In genomic region chr1:38778521-38778920, GRCh38 we compare ENCODE assay signal across 24 cellular contexts.
DNase-seq lines count a peak whose midpoint lies in the region; ATAC-seq, FAIRE-seq and TF ChIP-seq lines count a peak whose summit lies in the region.
"Had no signal": no experiment of that assay in that cellular context is flagged by ENCODE, and none has a peak within 500 bp of the region (broad histone marks: within the 10 kb centered on the region; RNA-seq: fewer than 3 reads in every experiment).

No MANE protein-coding gene starts in this region.

- H3K36me3 ChIP-seq in right atrium auricular region: no peaks in the 10 kb centered on the region
- H3K36me3 ChIP-seq in HEK293 (ENCODE audit: control insufficient read depth in 2 of 2, insufficient read depth in 1 of 2, low read length in 2 of 2): no peaks in the 10 kb centered on the region
- no peaks in the 10 kb centered on the region for H3K36me3 ChIP-seq in K562 (ENCODE audit: control insufficient read depth, insufficient read depth, low read length)
- H3K36me3 ChIP-seq: BE2C; BLaER1 treated with 17β-estradiol and CSF1 and Interleukin-3, amounts not matched to agents 10 nM and 100 nM had no signal

- peaks cover 4% of the 10 kb centered on the region for H3K9me1 ChIP-seq in K562 (ENCODE audit: control insufficient read depth, insufficient read depth, low read length)

- H3K79me2 ChIP-seq in K562 (ENCODE audit: control insufficient read depth, insufficient read depth, low read length): no peaks in the 10 kb centered on the region

- ATAC-seq in Right ventricle myocardium inferior (no peak), K562 (no peak), GM21529 (IDR thresholded peaks at IDR 0.05; ENCODE audit: unreplicated experiment) (no peak), HG02763 (IDR thresholded peaks at IDR 0.05; ENCODE audit: unreplicated experiment) (no peak), GM21619 (IDR thresholded peaks at IDR 0.05; ENCODE audit: unreplicated experiment) (no peak)
- ATAC-seq: CD8-positive, alpha-beta T cell; GM12878 had no signal

- no TSS peak for BruUV-seq in K562 (replicated peaks; lab: Mats Ljungman, UMichigan)

- no peak overlapping the region for H3K4me3 ChIP-seq in right atrium auricular region
- no peak overlapping the region for H3K4me3 ChIP-seq in HEK293 (ENCODE audit: low read depth, low read length)
- no peak overlapping the region for H3K4me3 ChIP-seq in K562
- H3K4me3 ChIP-seq: BLaER1 treated with 17β-estradiol and CSF1 and Interleukin-3, amounts not matched to agents 10 nM and 100 nM; GM12878 had no signal

- H3K9me3 ChIP-seq in right atrium auricular region: no peaks in the 10 kb centered on the region
- no peaks in the 10 kb centered on the region for H3K9me3 ChIP-seq in HEK293 (ENCODE audit: control insufficient read depth, insufficient read depth, low read depth, low read length)
- H3K9me3 ChIP-seq in K562 (replicated peaks; ENCODE audit: control insufficient read depth, insufficient read depth, low read depth, low read length): no peaks in the 10 kb centered on the region
- H3K9me3 ChIP-seq: BE2C; BLaER1 treated with 17β-estradiol and CSF1 and Interleukin-3, amounts not matched to agents 10 nM and 100 nM; Caco-2 had no signal

- H3K27me3 ChIP-seq in right atrium auricular region: no peaks in the 10 kb centered on the region
- no peaks in the 10 kb centered on the region for H3K27me3 ChIP-seq in K562 (ENCODE audit: control insufficient read depth in 2 of 2, insufficient read depth in 2 of 2, low read length in 2 of 2)
- H3K27me3 ChIP-seq: BE2C; BLaER1 treated with 17β-estradiol and CSF1 and Interleukin-3, amounts not matched to agents 10 nM and 100 nM had no signal

- in situ Hi-C loops in K562 (cut with MboI): no loop called here

- POLR2A ChIA-PET in HEK293 (lab: Yijun Ruan, JAX): no interaction called here
- POLR2A ChIA-PET in K562 (lab: Yijun Ruan, JAX): interaction anchor here (0.6 to 2.2 kb wide), 4 partner anchors 15 to 1952 kb away, joined by 3 to 9 read pairs (median 3); no protein-coding TSS in a partner anchor

- TF ChIP-seq CTCF in right atrium auricular region (IDR thresholded peaks at IDR 0.05) (no peak), HEK293 (tag by site-specific recombination; IDR thresholded peaks at IDR 0.05) (no peak), K562 (IDR thresholded peaks at IDR 0.05 in 2 of 3, conservative IDR thresholded peaks at IDR 0.05 in 1 of 3; ENCODE audit: insufficient read depth in 2 of 3, low read depth in 1 of 3, low read length in 3 of 3) (no peak)

- WGBS in K562 (ENCODE audit: insufficient coverage, low coverage, missing lambda C conversion rate): 50% methylated on average over 1 of the region's 1 CpG

- TF ChIP-seq POLR2A in K562 (conservative IDR thresholded peaks at IDR 0.05): no peak

- CTCF ChIA-PET in HEK293 (lab: Yijun Ruan, JAX): no interaction called here
- CTCF ChIA-PET in K562 (lab: Yijun Ruan, JAX; ENCODE audit: low intra/inter-chr PET ratio): no interaction called here

- intact Hi-C loops in Right ventricle myocardium inferior (cut with DNase I): no loop called here
- intact Hi-C loops in K562 (cut with micrococcal nuclease): no loop called here

- no peak for TF ChIP-seq EP300 in K562 (IDR thresholded peaks at IDR 0.05; ENCODE audit: low read length)

- TF ChIP-seq RAD21 in K562 (CRISPR knock-in tag; conservative IDR thresholded peaks at IDR 0.05 in 1 of 2, IDR thresholded peaks at IDR 0.05 in 1 of 2): no peak

- no peak overlapping the region for H2AFZ ChIP-seq in K562 (ENCODE audit: low read depth, low read length)

- no peak overlapping the region for H3K4me2 ChIP-seq in K562 (ENCODE audit: insufficient read depth, low read length)

- no peak overlapping the region for H3K9ac ChIP-seq in K562 (ENCODE audit: insufficient read depth in 1 of 2, low read depth in 2 of 2, low read length in 2 of 2)
- H3K9ac ChIP-seq: BLaER1 treated with 17β-estradiol and CSF1 and Interleukin-3, amounts not matched to agents 10 nM and 100 nM had no signal

- H3K27ac ChIP-seq in right atrium auricular region (no peak overlapping the region), HEK293 (ENCODE audit: extremely low read depth, low read depth, low read length) (no peak overlapping the region), K562 (ENCODE audit: extremely low read depth, low read depth, low read length) (no peak overlapping the region)
- H3K27ac ChIP-seq: C4-2B had no signal

- DNase-seq in right atrium auricular region (ENCODE audit: low spot score) (peak; percentile 26), Right ventricle myocardium inferior (ENCODE audit: missing footprints) (no peak), K562 (ENCODE audit: extremely low read depth in 1 of 4, low spot score in 3 of 4) (no peak), ureter (ENCODE audit: low spot score) (peak; percentile 0)
- DNase-seq: 8988T; ACHN; BE2C; Caco-2; Calu3; CD4-positive, alpha-beta T cell; CD8-positive, alpha-beta T cell; DMS79 treated with DMSO at 0.1 percent for 48 hours; GF-D8 had no signal

- no peaks in the 10 kb centered on the region for H4K20me1 ChIP-seq in K562 (replicated peaks; ENCODE audit: control insufficient read depth, insufficient read depth, low read length)
- H4K20me1 ChIP-seq: BLaER1 treated with 17β-estradiol and CSF1 and Interleukin-3, amounts not matched to agents 10 nM and 100 nM had no signal

- no peaks in the 10 kb centered on the region for H3K4me1 ChIP-seq in right atrium auricular region
- peaks cover 4% of the 10 kb centered on the region; the same call in 1 of the 2 replicates for H3K4me1 ChIP-seq in HEK293 (ENCODE audit: control insufficient read depth, insufficient read depth, low read length)
- H3K4me1 ChIP-seq in K562 (replicated peaks in 1 of 2; ENCODE audit: control insufficient read depth in 2 of 2, insufficient read depth in 2 of 2, low read length in 2 of 2): peaks cover 6 to 22% of the 10 kb centered on the region in 2 experiments; a peak in 4 of 5 replicates
- H3K4me1 ChIP-seq: BE2C, Caco-2 had no signal

- FAIRE-seq in K562 (lab: Jason Lieb, UNC): no peak
- FAIRE-seq: A204.1, G401.6, GM12878, GM12892, GM18507 had no signal

TF ChIP-seq in HEK293, 187 proteins besides CTCF, POLR2A, EP300 and RAD21:
- TF ChIP-seq ZSCAN23 (tag by site-specific recombination; IDR thresholded peaks at IDR 0.05): no peak
- no peak for TF ChIP-seq ZNF354C (tag by site-specific recombination; IDR thresholded peaks at IDR 0.05; ENCODE audit: borderline replicate concordance, low read depth)
- no peak for TF ChIP-seq ZNF837 (tag by site-specific recombination; IDR thresholded peaks at IDR 0.05)
- no peak for TF ChIP-seq PRDM4 (tag by site-specific recombination; IDR thresholded peaks at IDR 0.05)
- peak; percentile 86; the same call in 1 of the 2 replicates for TF ChIP-seq ZNF239 (tag by site-specific recombination; IDR thresholded peaks at IDR 0.05)
- TF ChIP-seq SCRT1 (tag by site-specific recombination; IDR thresholded peaks at IDR 0.05; ENCODE audit: borderline replicate concordance): no peak
- TF ChIP-seq ZNF121 (tag by site-specific recombination; IDR thresholded peaks at IDR 0.05): no peak

TF ChIP-seq in K562, 482 proteins besides CTCF, POLR2A, EP300 and RAD21:
- no peak for TF ChIP-seq CBX1 (IDR thresholded peaks at IDR 0.05; ENCODE audit: low read depth)
- no peak for TF ChIP-seq KHSRP (IDR thresholded peaks at IDR 0.05)
- peak; percentile 57; the same call in 1 of the 2 replicates for TF ChIP-seq ZNF239 (CRISPR knock-in tag; IDR thresholded peaks at IDR 0.05)
- peak; percentile 8 for TF ChIP-seq MEIS2 (IDR thresholded peaks at IDR 0.05; ENCODE audit: partially characterized antibody)

Comparison
In these comparisons a context has a peak if more than half of its experiments do, and no peak if none do; other contexts are left out.
1. DNase-seq: peak in right atrium auricular region (single experiment) and ureter (single experiment); none in Right ventricle myocardium inferior (single experiment) and K562 (0 of 4).